In the genomic region with DNA sequence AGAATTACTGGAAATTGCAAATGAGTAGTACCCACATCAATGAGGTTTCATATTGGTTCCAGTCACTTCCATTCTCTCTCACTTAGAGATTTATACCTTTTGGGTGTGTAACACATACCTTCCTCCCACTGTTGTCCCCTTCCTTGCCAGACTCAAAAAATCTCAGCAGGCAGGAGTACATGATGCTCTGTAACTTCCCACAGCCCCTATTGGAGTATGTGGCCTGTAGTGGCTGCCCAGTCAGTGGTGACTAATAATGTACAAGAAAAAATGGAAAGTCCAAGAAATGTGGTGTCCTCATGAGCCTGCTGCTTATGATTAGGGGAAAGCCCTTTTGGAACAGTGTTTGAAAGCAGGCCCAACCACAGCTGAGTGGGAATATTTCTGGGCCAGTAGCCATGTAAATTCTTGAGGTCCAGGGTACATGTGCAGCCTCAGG, we compare ENCODE assay signal across 1 cellular context.
TF ChIP-seq lines count a peak whose summit lies in the region.

No MANE protein-coding gene starts in this region.

TF ChIP-seq in GM12878, 131 proteins besides CTCF, POLR2A, EP300 and RAD21 (continued from another document):
- peak; percentile 56; the same call in 1 of the 2 replicates for TF ChIP-seq EED (IDR thresholded peaks at IDR 0.05; ENCODE audit: low read depth)
- TF ChIP-seq IKZF1 (conservative IDR thresholded peaks at IDR 0.05), result peak; percentile 31; the same call in 1 of the 2 replicates
- no peak for TF ChIP-seq ZNF24 (IDR thresholded peaks at IDR 0.05)
- TF ChIP-seq, protein P1, sequence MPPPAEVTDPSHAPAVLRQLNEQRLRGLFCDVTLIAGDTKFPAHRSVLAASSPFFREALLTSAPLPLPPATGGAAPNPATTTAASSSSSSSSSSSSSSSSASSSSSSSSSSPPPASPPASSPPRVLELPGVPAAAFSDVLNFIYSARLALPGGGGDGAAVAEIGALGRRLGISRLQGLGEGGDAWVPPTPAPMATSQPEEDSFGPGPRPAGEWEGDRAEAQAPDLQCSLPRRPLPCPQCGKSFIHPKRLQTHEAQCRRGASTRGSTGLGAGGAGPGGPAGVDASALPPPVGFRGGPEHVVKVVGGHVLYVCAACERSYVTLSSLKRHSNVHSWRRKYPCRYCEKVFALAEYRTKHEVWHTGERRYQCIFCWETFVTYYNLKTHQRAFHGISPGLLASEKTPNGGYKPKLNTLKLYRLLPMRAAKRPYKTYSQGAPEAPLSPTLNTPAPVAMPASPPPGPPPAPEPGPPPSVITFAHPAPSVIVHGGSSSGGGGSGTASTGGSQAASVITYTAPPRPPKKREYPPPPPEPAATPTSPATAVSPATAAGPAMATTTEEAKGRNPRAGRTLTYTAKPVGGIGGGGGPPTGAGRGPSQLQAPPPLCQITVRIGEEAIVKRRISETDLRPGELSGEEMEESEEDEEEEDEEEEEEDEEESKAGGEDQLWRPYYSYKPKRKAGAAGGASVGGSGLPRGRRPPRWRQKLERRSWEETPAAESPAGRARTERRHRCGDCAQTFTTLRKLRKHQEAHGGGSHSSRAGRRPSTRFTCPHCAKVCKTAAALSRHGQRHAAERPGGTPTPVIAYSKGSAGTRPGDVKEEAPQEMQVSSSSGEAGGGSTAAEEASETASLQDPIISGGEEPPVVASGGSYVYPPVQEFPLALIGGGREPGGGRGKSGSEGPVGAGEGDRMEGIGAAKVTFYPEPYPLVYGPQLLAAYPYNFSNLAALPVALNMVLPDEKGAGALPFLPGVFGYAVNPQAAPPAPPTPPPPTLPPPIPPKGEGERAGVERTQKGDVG (CRISPR knock-in tag; IDR thresholded peaks at IDR 0.05), result no peak
- TF ChIP-seq, protein P2, sequence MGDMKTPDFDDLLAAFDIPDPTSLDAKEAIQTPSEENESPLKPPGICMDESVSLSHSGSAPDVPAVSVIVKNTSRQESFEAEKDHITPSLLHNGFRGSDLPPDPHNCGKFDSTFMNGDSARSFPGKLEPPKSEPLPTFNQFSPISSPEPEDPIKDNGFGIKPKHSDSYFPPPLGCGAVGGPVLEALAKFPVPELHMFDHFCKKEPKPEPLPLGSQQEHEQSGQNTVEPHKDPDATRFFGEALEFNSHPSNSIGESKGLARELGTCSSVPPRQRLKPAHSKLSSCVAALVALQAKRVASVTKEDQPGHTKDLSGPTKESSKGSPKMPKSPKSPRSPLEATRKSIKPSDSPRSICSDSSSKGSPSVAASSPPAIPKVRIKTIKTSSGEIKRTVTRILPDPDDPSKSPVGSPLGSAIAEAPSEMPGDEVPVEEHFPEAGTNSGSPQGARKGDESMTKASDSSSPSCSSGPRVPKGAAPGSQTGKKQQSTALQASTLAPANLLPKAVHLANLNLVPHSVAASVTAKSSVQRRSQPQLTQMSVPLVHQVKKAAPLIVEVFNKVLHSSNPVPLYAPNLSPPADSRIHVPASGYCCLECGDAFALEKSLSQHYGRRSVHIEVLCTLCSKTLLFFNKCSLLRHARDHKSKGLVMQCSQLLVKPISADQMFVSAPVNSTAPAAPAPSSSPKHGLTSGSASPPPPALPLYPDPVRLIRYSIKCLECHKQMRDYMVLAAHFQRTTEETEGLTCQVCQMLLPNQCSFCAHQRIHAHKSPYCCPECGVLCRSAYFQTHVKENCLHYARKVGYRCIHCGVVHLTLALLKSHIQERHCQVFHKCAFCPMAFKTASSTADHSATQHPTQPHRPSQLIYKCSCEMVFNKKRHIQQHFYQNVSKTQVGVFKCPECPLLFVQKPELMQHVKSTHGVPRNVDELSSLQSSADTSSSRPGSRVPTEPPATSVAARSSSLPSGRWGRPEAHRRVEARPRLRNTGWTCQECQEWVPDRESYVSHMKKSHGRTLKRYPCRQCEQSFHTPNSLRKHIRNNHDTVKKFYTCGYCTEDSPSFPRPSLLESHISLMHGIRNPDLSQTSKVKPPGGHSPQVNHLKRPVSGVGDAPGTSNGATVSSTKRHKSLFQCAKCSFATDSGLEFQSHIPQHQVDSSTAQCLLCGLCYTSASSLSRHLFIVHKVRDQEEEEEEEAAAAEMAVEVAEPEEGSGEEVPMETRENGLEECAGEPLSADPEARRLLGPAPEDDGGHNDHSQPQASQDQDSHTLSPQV (IDR thresholded peaks at IDR 0.05), result no peak
- TF ChIP-seq JUNB (IDR thresholded peaks at IDR 0.05), result peak; percentile 26; the same call in 1 of the 2 replicates
- 0 out of 2 replicates have a peak, but pooled peaks have one; percentile 4 for TF ChIP-seq NR2F1 (conservative IDR thresholded peaks at IDR 0.05)
- 0 out of 4 replicates have a peak, but pooled peaks of 1 of the 2 experiments have one; percentile 22 for TF ChIP-seq IKZF2 (IDR thresholded peaks at IDR 0.05)
- no peak for TF ChIP-seq PAX5 (IDR thresholded peaks at IDR 0.05; ENCODE audit: borderline replicate concordance, low read depth, low read length)
- no peak for TF ChIP-seq NFYA (IDR thresholded peaks at IDR 0.05; ENCODE audit: borderline replicate concordance, low read depth, low read length)
TF ChIP-seq in GM12878: peak in this region for 6.
